Comparison of ENCODE assay signal across 1 cellular context in the genomic region with DNA sequence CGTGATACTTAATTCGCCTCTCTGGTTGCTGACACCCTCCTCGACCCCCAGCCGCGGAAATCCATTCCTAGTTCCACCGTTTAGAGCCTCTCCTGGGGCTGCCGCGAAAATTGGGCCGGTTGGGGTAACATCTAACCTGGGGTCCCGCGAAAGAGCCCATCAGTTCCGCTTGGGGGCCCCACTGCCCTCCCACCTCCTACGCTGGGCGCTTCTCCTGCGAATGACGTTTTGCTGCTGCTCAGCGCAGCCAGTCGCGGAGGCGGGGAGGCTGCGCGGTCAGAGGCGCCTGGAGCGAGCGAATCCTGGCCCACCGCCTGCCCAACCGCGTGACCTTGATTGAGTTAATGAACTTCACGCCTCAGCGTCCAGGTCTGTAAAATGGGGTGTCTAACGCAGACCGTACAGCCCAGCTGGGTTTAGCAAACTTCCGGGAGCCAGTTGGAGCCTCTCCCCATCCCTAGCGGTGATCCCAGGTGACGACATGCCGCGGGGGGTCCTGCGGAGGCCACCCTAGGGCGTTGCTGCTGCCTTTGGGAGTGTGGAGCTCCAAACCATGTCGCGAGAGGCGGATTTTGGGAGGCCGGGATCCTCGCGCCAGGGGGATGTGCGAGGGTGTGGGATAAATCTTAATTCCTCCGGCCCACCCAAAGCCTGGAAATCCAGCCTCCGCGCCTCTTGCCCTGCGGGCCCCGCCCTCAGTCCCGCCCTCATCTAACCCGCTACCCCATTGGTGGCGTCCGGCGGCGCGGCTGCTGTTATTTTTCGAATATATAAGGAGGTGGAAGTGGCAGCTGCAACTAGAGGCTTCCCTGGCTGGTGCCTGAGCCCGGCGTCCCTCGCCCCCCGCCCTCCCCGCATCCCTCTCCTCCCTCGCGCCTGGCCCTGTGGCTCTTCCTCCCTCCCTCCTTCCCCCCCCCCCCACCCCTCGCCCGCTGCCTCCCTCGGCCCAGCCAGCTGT.
A peak's percentile ranks its signal among the peaks of the same experiment; 100 is the strongest.
TF ChIP-seq lines count a peak whose summit lies in the region.

A gene (plus strand): TSS at position 800 of the 958 bp plus-strand sequence. CDS start 222 bp downstream, outside the sequence.

TF ChIP-seq in WTC11, 78 proteins besides CTCF, POLR2A, EP300 and RAD21 (continued from another document and continues in another):
- TF ChIP-seq, protein P1, sequence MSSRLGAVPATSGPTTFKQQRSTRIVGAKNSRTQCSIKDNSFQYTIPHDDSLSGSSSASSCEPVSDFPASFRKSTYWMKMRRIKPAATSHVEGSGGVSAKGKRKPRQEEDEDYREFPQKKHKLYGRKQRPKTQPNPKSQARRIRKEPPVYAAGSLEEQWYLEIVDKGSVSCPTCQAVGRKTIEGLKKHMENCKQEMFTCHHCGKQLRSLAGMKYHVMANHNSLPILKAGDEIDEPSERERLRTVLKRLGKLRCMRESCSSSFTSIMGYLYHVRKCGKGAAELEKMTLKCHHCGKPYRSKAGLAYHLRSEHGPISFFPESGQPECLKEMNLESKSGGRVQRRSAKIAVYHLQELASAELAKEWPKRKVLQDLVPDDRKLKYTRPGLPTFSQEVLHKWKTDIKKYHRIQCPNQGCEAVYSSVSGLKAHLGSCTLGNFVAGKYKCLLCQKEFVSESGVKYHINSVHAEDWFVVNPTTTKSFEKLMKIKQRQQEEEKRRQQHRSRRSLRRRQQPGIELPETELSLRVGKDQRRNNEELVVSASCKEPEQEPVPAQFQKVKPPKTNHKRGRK (CRISPR knock-in tag; IDR thresholded peaks at IDR 0.05; ENCODE audit: borderline replicate concordance) = no peak
- TF ChIP-seq, protein P2, sequence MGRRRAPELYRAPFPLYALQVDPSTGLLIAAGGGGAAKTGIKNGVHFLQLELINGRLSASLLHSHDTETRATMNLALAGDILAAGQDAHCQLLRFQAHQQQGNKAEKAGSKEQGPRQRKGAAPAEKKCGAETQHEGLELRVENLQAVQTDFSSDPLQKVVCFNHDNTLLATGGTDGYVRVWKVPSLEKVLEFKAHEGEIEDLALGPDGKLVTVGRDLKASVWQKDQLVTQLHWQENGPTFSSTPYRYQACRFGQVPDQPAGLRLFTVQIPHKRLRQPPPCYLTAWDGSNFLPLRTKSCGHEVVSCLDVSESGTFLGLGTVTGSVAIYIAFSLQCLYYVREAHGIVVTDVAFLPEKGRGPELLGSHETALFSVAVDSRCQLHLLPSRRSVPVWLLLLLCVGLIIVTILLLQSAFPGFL (CRISPR knock-in tag; IDR thresholded peaks at IDR 0.05; ENCODE audit: borderline replicate concordance) = peak; percentile 61; the same call in 1 of the 2 replicates
- TF ChIP-seq NFE2L1 (CRISPR knock-in tag; IDR thresholded peaks at IDR 0.05) = no peak
- TF ChIP-seq ZNF219 (CRISPR knock-in tag; IDR thresholded peaks at IDR 0.05; ENCODE audit: borderline replicate concordance) = no peak
- TF ChIP-seq FOXP1 (CRISPR knock-in tag; IDR thresholded peaks at IDR 0.05; ENCODE audit: borderline replicate concordance) = peak; percentile 81; the same call in 1 of the 2 replicates
- TF ChIP-seq, protein P3, sequence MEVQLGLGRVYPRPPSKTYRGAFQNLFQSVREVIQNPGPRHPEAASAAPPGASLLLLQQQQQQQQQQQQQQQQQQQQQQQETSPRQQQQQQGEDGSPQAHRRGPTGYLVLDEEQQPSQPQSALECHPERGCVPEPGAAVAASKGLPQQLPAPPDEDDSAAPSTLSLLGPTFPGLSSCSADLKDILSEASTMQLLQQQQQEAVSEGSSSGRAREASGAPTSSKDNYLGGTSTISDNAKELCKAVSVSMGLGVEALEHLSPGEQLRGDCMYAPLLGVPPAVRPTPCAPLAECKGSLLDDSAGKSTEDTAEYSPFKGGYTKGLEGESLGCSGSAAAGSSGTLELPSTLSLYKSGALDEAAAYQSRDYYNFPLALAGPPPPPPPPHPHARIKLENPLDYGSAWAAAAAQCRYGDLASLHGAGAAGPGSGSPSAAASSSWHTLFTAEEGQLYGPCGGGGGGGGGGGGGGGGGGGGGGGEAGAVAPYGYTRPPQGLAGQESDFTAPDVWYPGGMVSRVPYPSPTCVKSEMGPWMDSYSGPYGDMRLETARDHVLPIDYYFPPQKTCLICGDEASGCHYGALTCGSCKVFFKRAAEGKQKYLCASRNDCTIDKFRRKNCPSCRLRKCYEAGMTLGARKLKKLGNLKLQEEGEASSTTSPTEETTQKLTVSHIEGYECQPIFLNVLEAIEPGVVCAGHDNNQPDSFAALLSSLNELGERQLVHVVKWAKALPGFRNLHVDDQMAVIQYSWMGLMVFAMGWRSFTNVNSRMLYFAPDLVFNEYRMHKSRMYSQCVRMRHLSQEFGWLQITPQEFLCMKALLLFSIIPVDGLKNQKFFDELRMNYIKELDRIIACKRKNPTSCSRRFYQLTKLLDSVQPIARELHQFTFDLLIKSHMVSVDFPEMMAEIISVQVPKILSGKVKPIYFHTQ (CRISPR knock-in tag; IDR thresholded peaks at IDR 0.05) = 0 out of 2 replicates have a peak, but pooled peaks have one; percentile 37
- TF ChIP-seq FOXJ3 (CRISPR knock-in tag; IDR thresholded peaks at IDR 0.05; ENCODE audit: borderline replicate concordance) = no peak
- TF ChIP-seq PRRX2 (CRISPR knock-in tag; IDR thresholded peaks at IDR 0.05) = no peak
- TF ChIP-seq, protein P4, sequence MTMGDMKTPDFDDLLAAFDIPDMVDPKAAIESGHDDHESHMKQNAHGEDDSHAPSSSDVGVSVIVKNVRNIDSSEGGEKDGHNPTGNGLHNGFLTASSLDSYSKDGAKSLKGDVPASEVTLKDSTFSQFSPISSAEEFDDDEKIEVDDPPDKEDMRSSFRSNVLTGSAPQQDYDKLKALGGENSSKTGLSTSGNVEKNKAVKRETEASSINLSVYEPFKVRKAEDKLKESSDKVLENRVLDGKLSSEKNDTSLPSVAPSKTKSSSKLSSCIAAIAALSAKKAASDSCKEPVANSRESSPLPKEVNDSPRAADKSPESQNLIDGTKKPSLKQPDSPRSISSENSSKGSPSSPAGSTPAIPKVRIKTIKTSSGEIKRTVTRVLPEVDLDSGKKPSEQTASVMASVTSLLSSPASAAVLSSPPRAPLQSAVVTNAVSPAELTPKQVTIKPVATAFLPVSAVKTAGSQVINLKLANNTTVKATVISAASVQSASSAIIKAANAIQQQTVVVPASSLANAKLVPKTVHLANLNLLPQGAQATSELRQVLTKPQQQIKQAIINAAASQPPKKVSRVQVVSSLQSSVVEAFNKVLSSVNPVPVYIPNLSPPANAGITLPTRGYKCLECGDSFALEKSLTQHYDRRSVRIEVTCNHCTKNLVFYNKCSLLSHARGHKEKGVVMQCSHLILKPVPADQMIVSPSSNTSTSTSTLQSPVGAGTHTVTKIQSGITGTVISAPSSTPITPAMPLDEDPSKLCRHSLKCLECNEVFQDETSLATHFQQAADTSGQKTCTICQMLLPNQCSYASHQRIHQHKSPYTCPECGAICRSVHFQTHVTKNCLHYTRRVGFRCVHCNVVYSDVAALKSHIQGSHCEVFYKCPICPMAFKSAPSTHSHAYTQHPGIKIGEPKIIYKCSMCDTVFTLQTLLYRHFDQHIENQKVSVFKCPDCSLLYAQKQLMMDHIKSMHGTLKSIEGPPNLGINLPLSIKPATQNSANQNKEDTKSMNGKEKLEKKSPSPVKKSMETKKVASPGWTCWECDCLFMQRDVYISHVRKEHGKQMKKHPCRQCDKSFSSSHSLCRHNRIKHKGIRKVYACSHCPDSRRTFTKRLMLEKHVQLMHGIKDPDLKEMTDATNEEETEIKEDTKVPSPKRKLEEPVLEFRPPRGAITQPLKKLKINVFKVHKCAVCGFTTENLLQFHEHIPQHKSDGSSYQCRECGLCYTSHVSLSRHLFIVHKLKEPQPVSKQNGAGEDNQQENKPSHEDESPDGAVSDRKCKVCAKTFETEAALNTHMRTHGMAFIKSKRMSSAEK (CRISPR knock-in tag; IDR thresholded peaks at IDR 0.05; ENCODE audit: borderline replicate concordance) = no peak
- TF ChIP-seq ZNF396 (CRISPR knock-in tag; IDR thresholded peaks at IDR 0.05; ENCODE audit: borderline replicate concordance) = no peak
- TF ChIP-seq NFATC4 (CRISPR knock-in tag; IDR thresholded peaks at IDR 0.05) = no peak
- TF ChIP-seq, protein P5, sequence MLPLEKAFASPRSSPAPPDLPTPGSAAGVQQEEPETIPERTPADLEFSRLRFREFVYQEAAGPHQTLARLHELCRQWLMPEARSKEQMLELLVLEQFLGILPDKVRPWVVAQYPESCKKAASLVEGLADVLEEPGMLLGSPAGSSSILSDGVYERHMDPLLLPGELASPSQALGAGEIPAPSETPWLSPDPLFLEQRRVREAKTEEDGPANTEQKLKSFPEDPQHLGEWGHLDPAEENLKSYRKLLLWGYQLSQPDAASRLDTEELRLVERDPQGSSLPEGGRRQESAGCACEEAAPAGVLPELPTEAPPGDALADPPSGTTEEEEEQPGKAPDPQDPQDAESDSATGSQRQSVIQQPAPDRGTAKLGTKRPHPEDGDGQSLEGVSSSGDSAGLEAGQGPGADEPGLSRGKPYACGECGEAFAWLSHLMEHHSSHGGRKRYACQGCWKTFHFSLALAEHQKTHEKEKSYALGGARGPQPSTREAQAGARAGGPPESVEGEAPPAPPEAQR (CRISPR knock-in tag; IDR thresholded peaks at IDR 0.05) = no peak
- TF ChIP-seq JUN (CRISPR knock-in tag; IDR thresholded peaks at IDR 0.05) = no peak
- TF ChIP-seq CREM (CRISPR knock-in tag; IDR thresholded peaks at IDR 0.05) = peak; percentile 80
- TF ChIP-seq, protein P6, sequence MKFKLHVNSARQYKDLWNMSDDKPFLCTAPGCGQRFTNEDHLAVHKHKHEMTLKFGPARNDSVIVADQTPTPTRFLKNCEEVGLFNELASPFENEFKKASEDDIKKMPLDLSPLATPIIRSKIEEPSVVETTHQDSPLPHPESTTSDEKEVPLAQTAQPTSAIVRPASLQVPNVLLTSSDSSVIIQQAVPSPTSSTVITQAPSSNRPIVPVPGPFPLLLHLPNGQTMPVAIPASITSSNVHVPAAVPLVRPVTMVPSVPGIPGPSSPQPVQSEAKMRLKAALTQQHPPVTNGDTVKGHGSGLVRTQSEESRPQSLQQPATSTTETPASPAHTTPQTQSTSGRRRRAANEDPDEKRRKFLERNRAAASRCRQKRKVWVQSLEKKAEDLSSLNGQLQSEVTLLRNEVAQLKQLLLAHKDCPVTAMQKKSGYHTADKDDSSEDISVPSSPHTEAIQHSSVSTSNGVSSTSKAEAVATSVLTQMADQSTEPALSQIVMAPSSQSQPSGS (CRISPR knock-in tag; IDR thresholded peaks at IDR 0.05; ENCODE audit: borderline replicate concordance, low read depth) = no peak
- TF ChIP-seq, protein P7, sequence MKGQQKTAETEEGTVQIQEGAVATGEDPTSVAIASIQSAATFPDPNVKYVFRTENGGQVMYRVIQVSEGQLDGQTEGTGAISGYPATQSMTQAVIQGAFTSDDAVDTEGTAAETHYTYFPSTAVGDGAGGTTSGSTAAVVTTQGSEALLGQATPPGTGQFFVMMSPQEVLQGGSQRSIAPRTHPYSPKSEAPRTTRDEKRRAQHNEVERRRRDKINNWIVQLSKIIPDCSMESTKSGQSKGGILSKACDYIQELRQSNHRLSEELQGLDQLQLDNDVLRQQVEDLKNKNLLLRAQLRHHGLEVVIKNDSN (CRISPR knock-in tag; IDR thresholded peaks at IDR 0.05) = peak; percentile 60; the same call in 1 of the 2 replicates
- TF ChIP-seq SOX15 (CRISPR knock-in tag; IDR thresholded peaks at IDR 0.05) = no peak
- TF ChIP-seq, protein P8, sequence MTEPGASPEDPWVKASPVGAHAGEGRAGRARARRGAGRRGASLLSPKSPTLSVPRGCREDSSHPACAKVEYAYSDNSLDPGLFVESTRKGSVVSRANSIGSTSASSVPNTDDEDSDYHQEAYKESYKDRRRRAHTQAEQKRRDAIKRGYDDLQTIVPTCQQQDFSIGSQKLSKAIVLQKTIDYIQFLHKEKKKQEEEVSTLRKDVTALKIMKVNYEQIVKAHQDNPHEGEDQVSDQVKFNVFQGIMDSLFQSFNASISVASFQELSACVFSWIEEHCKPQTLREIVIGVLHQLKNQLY (CRISPR knock-in tag; IDR thresholded peaks at IDR 0.05) = no peak
- TF ChIP-seq, protein P9, sequence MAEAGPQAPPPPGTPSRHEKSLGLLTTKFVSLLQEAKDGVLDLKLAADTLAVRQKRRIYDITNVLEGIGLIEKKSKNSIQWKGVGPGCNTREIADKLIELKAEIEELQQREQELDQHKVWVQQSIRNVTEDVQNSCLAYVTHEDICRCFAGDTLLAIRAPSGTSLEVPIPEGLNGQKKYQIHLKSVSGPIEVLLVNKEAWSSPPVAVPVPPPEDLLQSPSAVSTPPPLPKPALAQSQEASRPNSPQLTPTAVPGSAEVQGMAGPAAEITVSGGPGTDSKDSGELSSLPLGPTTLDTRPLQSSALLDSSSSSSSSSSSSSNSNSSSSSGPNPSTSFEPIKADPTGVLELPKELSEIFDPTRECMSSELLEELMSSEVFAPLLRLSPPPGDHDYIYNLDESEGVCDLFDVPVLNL (CRISPR knock-in tag; IDR thresholded peaks at IDR 0.05; ENCODE audit: borderline replicate concordance, low read depth) = no peak
- TF ChIP-seq, protein P10, sequence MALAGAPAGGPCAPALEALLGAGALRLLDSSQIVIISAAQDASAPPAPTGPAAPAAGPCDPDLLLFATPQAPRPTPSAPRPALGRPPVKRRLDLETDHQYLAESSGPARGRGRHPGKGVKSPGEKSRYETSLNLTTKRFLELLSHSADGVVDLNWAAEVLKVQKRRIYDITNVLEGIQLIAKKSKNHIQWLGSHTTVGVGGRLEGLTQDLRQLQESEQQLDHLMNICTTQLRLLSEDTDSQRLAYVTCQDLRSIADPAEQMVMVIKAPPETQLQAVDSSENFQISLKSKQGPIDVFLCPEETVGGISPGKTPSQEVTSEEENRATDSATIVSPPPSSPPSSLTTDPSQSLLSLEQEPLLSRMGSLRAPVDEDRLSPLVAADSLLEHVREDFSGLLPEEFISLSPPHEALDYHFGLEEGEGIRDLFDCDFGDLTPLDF (CRISPR knock-in tag; IDR thresholded peaks at IDR 0.05) = no peak
- TF ChIP-seq, protein P11, sequence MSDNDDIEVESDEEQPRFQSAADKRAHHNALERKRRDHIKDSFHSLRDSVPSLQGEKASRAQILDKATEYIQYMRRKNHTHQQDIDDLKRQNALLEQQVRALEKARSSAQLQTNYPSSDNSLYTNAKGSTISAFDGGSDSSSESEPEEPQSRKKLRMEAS (CRISPR knock-in tag; IDR thresholded peaks at IDR 0.05) = peak; percentile 74
- TF ChIP-seq, protein P12, sequence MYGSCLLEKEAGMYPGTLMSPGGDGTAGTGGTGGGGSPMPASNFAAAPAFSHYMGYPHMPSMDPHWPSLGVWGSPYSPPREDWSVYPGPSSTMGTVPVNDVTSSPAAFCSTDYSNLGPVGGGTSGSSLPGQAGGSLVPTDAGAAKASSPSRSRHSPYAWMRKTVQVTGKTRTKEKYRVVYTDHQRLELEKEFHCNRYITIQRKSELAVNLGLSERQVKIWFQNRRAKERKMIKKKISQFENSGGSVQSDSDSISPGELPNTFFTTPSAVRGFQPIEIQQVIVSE (CRISPR knock-in tag; IDR thresholded peaks at IDR 0.05; ENCODE audit: borderline replicate concordance) = no peak
